Comparison of ENCODE assay signal across 14 cellular contexts in the genomic region with DNA sequence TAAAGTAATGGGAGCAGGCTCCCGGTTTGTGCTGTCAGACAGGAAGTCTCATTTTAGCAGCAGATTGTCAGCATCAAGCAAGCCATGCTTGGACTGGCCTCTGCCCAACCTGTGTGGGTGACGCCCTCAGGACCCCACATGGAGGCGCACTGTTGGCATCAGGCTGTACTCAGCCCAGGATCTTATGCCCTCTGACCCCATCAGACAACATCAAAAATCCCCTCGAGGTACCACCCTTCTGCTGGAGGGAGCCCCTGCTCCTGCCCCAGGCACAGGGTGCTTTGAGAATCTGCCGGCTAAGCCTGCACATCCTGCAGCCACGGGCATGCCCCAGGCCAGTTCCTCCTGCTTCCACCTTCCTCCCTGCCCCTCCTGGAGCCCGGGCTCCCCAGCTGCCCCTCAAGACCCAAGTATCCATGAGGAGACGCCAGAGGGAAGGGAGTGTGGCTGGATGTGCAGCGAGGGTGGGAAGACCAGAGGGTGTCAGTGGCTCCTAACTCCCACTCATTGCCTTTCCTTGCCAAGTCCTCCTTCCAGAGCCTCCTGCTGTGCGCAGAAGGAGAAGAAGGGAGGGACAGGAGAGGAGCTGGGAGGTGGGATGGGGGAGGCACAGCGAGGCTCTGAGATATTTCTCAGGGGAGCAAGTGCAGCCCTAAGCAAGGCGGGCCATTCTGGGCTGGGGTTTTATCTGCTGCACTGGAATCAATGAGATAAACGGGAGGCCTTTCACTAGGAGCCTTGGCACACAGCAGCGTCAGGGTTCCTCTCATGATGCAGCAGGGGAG.
"Had no signal": no experiment of that assay in that cellular context is flagged by ENCODE, and none has a peak within 500 bp of the region (broad histone marks: within the 10 kb centered on the region; RNA-seq: fewer than 3 reads in every experiment).

No MANE protein-coding gene starts in this region.

- H3K36me3 ChIP-seq: breast epithelium, ovary had no signal

- H3K9me3 ChIP-seq: breast epithelium, ovary had no signal

- H3K27me3 ChIP-seq: ovary had no signal

- DNase-seq: activated CD4-positive, alpha-beta T cell treated with anti-CD3 and anti-CD28 coated beads for 4 hours; activated CD8-positive, alpha-beta memory T cell treated with anti-CD3 and anti-CD28 coated beads, Interleukin-2, amount 50 U/mL, for 4 hours; activated CD8-positive, alpha-beta T cell treated with anti-CD3 and anti-CD28 coated beads for 36 hours; activated naive CD4-positive, alpha-beta T cell; aorta; endodermal cell; left cardiac atrium; ovary; stimulated activated CD4-positive, alpha-beta T cell treated with anti-CD3 and anti-CD28 coated beads, Interleukin-4, amount 100 ng/mL, for 1 hour; stimulated activated CD8-positive, alpha-beta memory T cell treated with anti-CD3 and anti-CD28 coated beads, Interleukin-4, amount 100 ng/mL, for 48 hours; stimulated activated naive CD8-positive, alpha-beta T cell treated with anti-CD3 and anti-CD28 coated beads, Interleukin-15, Interleukin-2, amounts not matched to agents 100 U/mL and 50 U/mL, for 24 hours had no signal

- H3K27ac ChIP-seq: breast epithelium, ovary had no signal

- H3K27ac Mint-ChIP-seq: activated CD8-positive, alpha-beta T cell treated with anti-CD3 and anti-CD28 coated beads for 36 hours; endodermal cell had no signal

- FAIRE-seq: urothelium cell line had no signal

- H3K4me3 Mint-ChIP-seq: activated CD8-positive, alpha-beta T cell treated with anti-CD3 and anti-CD28 coated beads for 36 hours; endodermal cell; nephron had no signal

- H3K4me3 ChIP-seq: breast epithelium, ovary had no signal

- H3K4me1 Mint-ChIP-seq: endodermal cell had no signal

- H3K9me3 Mint-ChIP-seq: activated CD8-positive, alpha-beta T cell treated with anti-CD3 and anti-CD28 coated beads for 36 hours; nephron had no signal

- H3K4me1 ChIP-seq: breast epithelium had no signal
